8 cellular contexts compared by ENCODE assay signal in the genomic region with DNA sequence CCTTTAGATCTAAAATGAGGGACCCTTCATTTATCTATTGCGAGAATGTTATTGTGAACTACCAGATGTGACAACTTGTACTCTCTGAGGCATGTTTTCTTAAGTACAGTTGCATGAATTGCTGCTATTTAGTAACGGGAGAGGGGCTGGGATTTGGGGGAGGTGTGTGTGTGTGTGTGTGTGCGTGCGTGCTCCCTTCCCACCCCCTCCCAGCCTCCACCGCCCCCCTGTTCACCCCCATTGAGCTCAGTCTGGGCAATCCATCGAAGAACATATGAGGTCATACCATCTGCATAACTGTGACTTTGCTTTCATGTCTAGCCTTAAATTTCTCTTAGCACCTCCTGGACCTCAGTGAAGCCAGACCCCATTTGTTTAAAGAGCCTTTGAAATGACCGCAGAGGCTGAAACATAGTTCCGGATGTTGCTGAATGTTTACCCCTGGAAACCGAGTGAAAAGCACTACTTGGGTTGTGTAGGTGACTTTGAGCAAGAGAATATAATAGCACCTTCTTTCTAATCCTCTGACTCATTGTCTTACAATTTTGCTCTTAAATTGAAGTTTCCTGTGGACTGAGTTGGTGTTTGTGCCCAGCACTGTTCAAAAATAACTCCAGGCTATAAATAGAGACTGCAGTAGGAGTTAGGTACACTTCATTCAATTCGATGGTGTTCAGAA.
A peak's percentile ranks its signal among the peaks of the same experiment; 100 is the strongest.
DNase-seq lines count a peak whose midpoint lies in the region; ATAC-seq, FAIRE-seq and TF ChIP-seq lines count a peak whose summit lies in the region.

No MANE protein-coding gene starts in this region.

- ATAC-seq in heart left ventricle (peak; percentile 53 to 80 (median 72)), GM19467 (IDR thresholded peaks at IDR 0.05; ENCODE audit: unreplicated experiment) (no peak)

- intact Hi-C loops in heart left ventricle (cut with DNase I) = loop anchor here in 2 of 10 donors (2.0 to 10.0 kb wide), 4 partner anchors 41 to 76 kb away; partner anchors contain the start of gene UBE4B (in 2 of the 2)
- intact Hi-C loops in posterior vena cava (cut with DNase I) = loop anchor here in 1 of 2 donors (5.0 kb wide), 1 partner anchor 41 kb away; no protein-coding TSS in a partner anchor

- no peak for TF ChIP-seq CTCF in heart left ventricle (IDR thresholded peaks at IDR 0.05)

- peak overlapping the region; percentile 38 to 93 (median 80) for H3K27ac ChIP-seq in heart left ventricle

- no peaks in the 10 kb centered on the region for H3K9me3 ChIP-seq in adipocyte (ENCODE audit: control insufficient read depth, low read length)
- H3K9me3 ChIP-seq in heart left ventricle = no peaks in the 10 kb centered on the region

- H3K36me3 ChIP-seq in adipocyte (ENCODE audit: control insufficient read depth, insufficient read depth, low read length, severe bottlenecking) (peaks cover 46% of the 10 kb centered on the region), heart left ventricle (peaks cover 0 to 80% (median 67%) of the 10 kb centered on the region in 9 donors)

- H3K4me3 ChIP-seq in adipocyte (ENCODE audit: low read length) (no peak overlapping the region), heart left ventricle (peak overlapping the region in 5 of 12 donors; percentile 1 to 18 (median 9)), skeletal muscle cell (ENCODE audit: low read depth, low read length) (no peak overlapping the region)

- peak; percentile 94 for FAIRE-seq in G401.6 (lab: Jason Lieb, UNC)

- H3K27me3 ChIP-seq in adipocyte (replicated peaks; ENCODE audit: control insufficient read depth, insufficient read depth, low read length) (no peaks in the 10 kb centered on the region), heart left ventricle (no peaks in the 10 kb centered on the region)

- no peak overlapping the region for H3K9ac ChIP-seq in adipocyte (ENCODE audit: low read length)

- DNase-seq in adipocyte (ENCODE audit: low read depth) (peak; percentile 65), heart left ventricle (no peak), skeletal muscle cell (ENCODE audit: low read depth) (peak; percentile 15), NCI-H2196 (lab: John Stamatoyannopoulos, UW; ENCODE audit: unreplicated experiment) (no peak), retina (no peak), posterior vena cava (ENCODE audit: low spot score) (no peak)

- TF ChIP-seq POLR2A in heart left ventricle (IDR thresholded peaks at IDR 0.05) = no peak

- 49 to 59% (median 55%) methylated on average over 8 to 10 of the region's 10 CpGs for WGBS in heart left ventricle, 4 donors

- H3K4me1 ChIP-seq in adipocyte (ENCODE audit: control insufficient read depth, insufficient read depth, low read length) (peaks cover 12% of the 10 kb centered on the region), heart left ventricle (peaks cover 0 to 33% (median 10%) of the 10 kb centered on the region in 12 donors)

Comparison
In these comparisons a context has a peak if more than half of its experiments do, and no peak if none do; other contexts are left out.
1. DNase-seq: peak in adipocyte (single experiment) and skeletal muscle cell (single experiment); none in heart left ventricle (0 of 5), NCI-H2196 (single experiment), retina (single experiment) and posterior vena cava (single experiment).